In genomic region chr9:123998970-123999621, GRCh38 we compare ENCODE assay signal across 10 cellular contexts. TPM values are rescaled to one million over a fixed set of nuclear protein-coding genes. Genes with fewer than 3 reads are reported as not detected.
A peak's percentile ranks its signal among the peaks of the same experiment; 100 is the strongest.
DNase-seq lines count a peak whose midpoint lies in the region; ATAC-seq and TF ChIP-seq lines count a peak whose summit lies in the region.
"Had no signal": no experiment of that assay in that cellular context is flagged by ENCODE, and none has a peak within 500 bp of the region (broad histone marks: within the 10 kb centered on the region; RNA-seq: fewer than 3 reads in every experiment).

No MANE protein-coding gene starts in this region.

- H4K20me1 ChIP-seq in Karpas-422 (ENCODE audit: insufficient read depth, low read depth, low read length): no peaks in the 10 kb centered on the region

- H3K27ac ChIP-seq in Karpas-422 (ENCODE audit: low read length) (no peak overlapping the region), ovary (no peak overlapping the region)
- no peak overlapping the region for H3K27ac ChIP-seq in effector memory CD4-positive, alpha-beta T cell (ENCODE audit: insufficient read depth, low read length, poor library complexity, severe bottlenecking)
- H3K27ac ChIP-seq: 22Rv1, epithelial cell of prostate had no signal

- WGBS in ovary, 3 donors: 2 to 6% (median 3%) methylated on average over 24 to 40 of the region's 43 CpGs

- intact Hi-C loops in ovary (cut with DNase I): no loop called here

- no peak overlapping the region; the same call in 1 of the 2 replicates for H2AFZ ChIP-seq in Karpas-422 (ENCODE audit: low read length)

- no peaks in the 10 kb centered on the region for H3K36me3 ChIP-seq in Karpas-422 (ENCODE audit: insufficient read depth, low read length)
- H3K36me3 ChIP-seq in effector memory CD4-positive, alpha-beta T cell (ENCODE audit: control insufficient read depth, insufficient read depth, low read length): no peaks in the 10 kb centered on the region
- H3K36me3 ChIP-seq in ovary: no peaks in the 10 kb centered on the region

- no peak overlapping the region for H3K4me3 ChIP-seq in Karpas-422 (ENCODE audit: low read length)
- H3K4me3 ChIP-seq in effector memory CD4-positive, alpha-beta T cell (ENCODE audit: insufficient read depth, low read depth, low read length, poor library complexity, severe bottlenecking): peak overlapping the region; percentile 25
- no peak overlapping the region for H3K4me3 ChIP-seq in ovary

- TF ChIP-seq POLR2A in ovary (IDR thresholded peaks at IDR 0.05): no peak

- peak; percentile 49 for DNase-seq in DMS 273 (lab: John Stamatoyannopoulos, UW; ENCODE audit: unreplicated experiment)
- DNase-seq in DMS 273 treated with DMSO at 0.1 percent for 48 hours (lab: John Stamatoyannopoulos, UW): no peak
- no peak for DNase-seq in Karpas-422
- DNase-seq in effector memory CD4-positive, alpha-beta T cell: no peak
- peak; percentile 57 for DNase-seq in retina
- no peak for DNase-seq in HK-2 (ENCODE audit: unreplicated experiment)
- no peak for DNase-seq in ovary

- peaks cover 6% of the 10 kb centered on the region; the same call in 1 of the 2 replicates for H3K4me1 ChIP-seq in Karpas-422 (ENCODE audit: low read length)
- H3K4me1 ChIP-seq in effector memory CD4-positive, alpha-beta T cell (ENCODE audit: control insufficient read depth, insufficient read depth, low read length, poor library complexity, severe bottlenecking): peaks cover 5% of the 10 kb centered on the region
- H3K4me1 ChIP-seq in ovary (ENCODE audit: insufficient read depth): peaks cover 2% of the 10 kb centered on the region

- H3K9me3 ChIP-seq in Karpas-422 (ENCODE audit: low read length) (no peaks in the 10 kb centered on the region), ovary (peaks cover 0 to 5% of the 10 kb centered on the region in 2 donors)
- H3K9me3 ChIP-seq in effector memory CD4-positive, alpha-beta T cell (ENCODE audit: control insufficient read depth, low read length): no peaks in the 10 kb centered on the region

- H3K27me3 ChIP-seq in Karpas-422 (ENCODE audit: low read length): no peaks in the 10 kb centered on the region
- peaks cover 45% of the 10 kb centered on the region for H3K27me3 ChIP-seq in effector memory CD4-positive, alpha-beta T cell (replicated peaks; ENCODE audit: control insufficient read depth, insufficient read depth, low read length, poor library complexity, severe bottlenecking)
- peaks cover 14% of the 10 kb centered on the region for H3K27me3 ChIP-seq in ovary

- peak overlapping the region; percentile 35 for H3K4me2 ChIP-seq in Karpas-422 (ENCODE audit: low read depth, low read length, poor library complexity, severe bottlenecking)

- H3K9me2 ChIP-seq in Karpas-422 (replicated peaks; ENCODE audit: insufficient read depth, low read length): no peaks in the 10 kb centered on the region

- no peak for ATAC-seq in GM19023 (IDR thresholded peaks at IDR 0.05; ENCODE audit: unreplicated experiment)

- TF ChIP-seq CTCF in ovary (IDR thresholded peaks at IDR 0.05): no peak

- no peaks in the 10 kb centered on the region for H3K79me2 ChIP-seq in Karpas-422 (ENCODE audit: low read length)

- TF ChIP-seq EP300 in ovary (IDR thresholded peaks at IDR 0.05): no peak

- H3K9ac ChIP-seq in Karpas-422 (ENCODE audit: low read length): no peak overlapping the region

RNA-seq across cellular contexts. Expression of gene LHX2, which starts 12.5 kb away (rescaled TPM):
- total RNA-seq in Karpas-422 (2014; rRNA removed; shearing (Covaris generic); ENCODE audit: low replicate concordance): not detected in 2 replicates
- total RNA-seq in ovary: 10 to 100 TPM in 1 of 7 donors, under 1 TPM in 2, not detected in 4; 0.10 to 17.0 (median 0.87) TPM
- polyA plus RNA-seq in ovary: under 1 TPM in 1 of 2 donors, not detected in 1; 0.11 TPM

Comparison
In these comparisons a context has a peak if more than half of its experiments do, and no peak if none do; other contexts are left out.
1. DNase-seq: peak in DMS 273 (single experiment) and retina (single experiment); none in DMS 273 treated with DMSO at 0.1 percent for 48 hours (single experiment), Karpas-422 (single experiment), effector memory CD4-positive, alpha-beta T cell (0 of 3), HK-2 (single experiment) and ovary (0 of 5).